Comparison of ENCODE assay signal across 12 cellular contexts in the genomic region with DNA sequence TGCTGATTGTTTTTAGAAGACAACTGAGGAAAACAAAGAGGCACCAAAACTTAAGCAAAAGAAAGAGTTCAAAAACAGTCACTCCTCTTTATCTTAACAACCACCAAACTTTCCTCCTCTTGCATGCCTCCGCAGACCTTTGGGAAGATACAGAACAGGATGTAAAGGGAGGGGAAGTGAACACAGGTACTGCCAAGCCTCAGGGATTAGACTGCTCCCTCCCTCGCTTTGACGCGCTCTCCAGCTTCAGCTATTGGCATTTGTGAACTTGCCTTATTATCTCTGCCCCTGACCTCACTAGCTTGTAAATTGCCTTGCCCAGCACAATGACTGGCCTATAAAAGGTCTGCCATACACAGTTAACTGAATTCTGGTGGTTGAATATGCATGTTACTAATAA. TPM values are rescaled to one million over a fixed set of nuclear protein-coding genes. Genes with fewer than 3 reads are reported as not detected.
DNase-seq lines count a peak whose midpoint lies in the region; ATAC-seq and TF ChIP-seq lines count a peak whose summit lies in the region.
"Had no signal": no experiment of that assay in that cellular context is flagged by ENCODE, and none has a peak within 500 bp of the region (broad histone marks: within the 10 kb centered on the region; RNA-seq: fewer than 3 reads in every experiment).

No MANE protein-coding gene starts in this region.

- no peak for TF ChIP-seq CTCF in upper lobe of left lung (IDR thresholded peaks at IDR 0.05)

- H3K9me3 ChIP-seq in mucosa of stomach (ENCODE audit: control insufficient read depth, low read length), result no peaks in the 10 kb centered on the region
- no peaks in the 10 kb centered on the region for H3K9me3 ChIP-seq in upper lobe of left lung

- no peak overlapping the region for H3K4me3 Mint-ChIP-seq in effector memory CD8-positive, alpha-beta T cell
- H3K4me3 Mint-ChIP-seq: activated CD4-positive, alpha-beta memory T cell treated with anti-CD3 and anti-CD28 coated beads, Interleukin-2, amount 10 ng/mL, durations not matched to agents 7 days and 5 days had no signal

- peak overlapping the region; percentile 40 for H3K9ac ChIP-seq in mucosa of stomach (ENCODE audit: low read length)

- H3K27ac Mint-ChIP-seq in effector memory CD8-positive, alpha-beta T cell, result no peak overlapping the region
- H3K27ac Mint-ChIP-seq: activated CD4-positive, alpha-beta memory T cell treated with anti-CD3 and anti-CD28 coated beads, Interleukin-2, amount 10 ng/mL, durations not matched to agents 7 days and 5 days; IgD-negative memory B cell had no signal

- H3K27ac ChIP-seq in epithelial cell of prostate (peak overlapping the region; percentile 47), upper lobe of left lung (peak overlapping the region; percentile 53 to 77 (median 65))

- H3K4me3 ChIP-seq in mucosa of stomach (ENCODE audit: low read length) (no peak overlapping the region), upper lobe of left lung (no peak overlapping the region)

- WGBS in upper lobe of left lung, 2 donors, result 61 to 62% methylated on average over 4 of the region's 4 CpGs

- no peak for ATAC-seq in upper lobe of left lung (ENCODE audit: low FRiP score in 2 of 2)
- no peak for ATAC-seq in effector memory CD8-positive, alpha-beta T cell (replicated peaks)
- no peak for ATAC-seq in HG03521 (IDR thresholded peaks at IDR 0.05; ENCODE audit: unreplicated experiment)

- no peaks in the 10 kb centered on the region for H3K27me3 ChIP-seq in mucosa of stomach (ENCODE audit: control insufficient read depth, insufficient read depth, low read length)
- H3K27me3 ChIP-seq in upper lobe of left lung, result no peaks in the 10 kb centered on the region

- H3K4me1 ChIP-seq in mucosa of stomach (ENCODE audit: control insufficient read depth, insufficient read depth, low read length) (peaks cover 38% of the 10 kb centered on the region), upper lobe of left lung (peaks cover 27 to 40% (median 34%) of the 10 kb centered on the region in 4 donors)

- H3K36me3 ChIP-seq in mucosa of stomach (ENCODE audit: control insufficient read depth, insufficient read depth, low read length) (no peaks in the 10 kb centered on the region), upper lobe of left lung (no peaks in the 10 kb centered on the region)

- no peak for TF ChIP-seq POLR2A in upper lobe of left lung (IDR thresholded peaks at IDR 0.05)

- H3K27me3 Mint-ChIP-seq in effector memory CD8-positive, alpha-beta T cell, result peaks cover 0 to 20% of the 10 kb centered on the region in 2 donors
- H3K27me3 Mint-ChIP-seq: activated CD4-positive, alpha-beta memory T cell treated with anti-CD3 and anti-CD28 coated beads, Interleukin-2, amount 10 ng/mL, durations not matched to agents 7 days and 5 days; IgD-negative memory B cell had no signal

- no peaks in the 10 kb centered on the region for H3K9me3 Mint-ChIP-seq in effector memory CD8-positive, alpha-beta T cell
- H3K9me3 Mint-ChIP-seq: activated CD4-positive, alpha-beta memory T cell treated with anti-CD3 and anti-CD28 coated beads, Interleukin-2, amount 10 ng/mL, durations not matched to agents 7 days and 5 days; IgD-negative memory B cell had no signal

- peaks cover 3% of the 10 kb centered on the region for H3K36me3 Mint-ChIP-seq in effector memory CD8-positive, alpha-beta T cell (ENCODE audit: insufficient read depth)
- H3K36me3 Mint-ChIP-seq: IgD-negative memory B cell had no signal

- peaks cover 0 to 3% of the 10 kb centered on the region in 2 donors for H3K4me1 Mint-ChIP-seq in effector memory CD8-positive, alpha-beta T cell (ENCODE audit: low read depth in 2 of 2)

- TF ChIP-seq EP300 in upper lobe of left lung (IDR thresholded peaks at IDR 0.05), result no peak

- peak; percentile 46 for DNase-seq in DMS153 (lab: John Stamatoyannopoulos, UW)
- no peak for DNase-seq in DMS153 treated with DMSO at 0.1 percent for 48 hours (lab: John Stamatoyannopoulos, UW; ENCODE audit: unreplicated experiment)
- no peak for DNase-seq in epithelial cell of prostate (ENCODE audit: low read depth, low spot score)
- no peak for DNase-seq in upper lobe of left lung
- no peak for DNase-seq in stimulated activated CD8-positive, alpha-beta memory T cell treated with anti-CD3 and anti-CD28 coated beads, Interleukin-4, amount 100 ng/mL, for 48 hours
- no peak for DNase-seq in effector memory CD8-positive, alpha-beta T cell
- DNase-seq: activated gamma-delta T cell treated with Interleukin-2 at 50 U/mL for 16 hours, NCI-H187 treated with DMSO at 0.1 percent for 48 hours had no signal

RNA-seq across cellular contexts. Expression of a gene that starts 4.8 kb away (rescaled TPM):
- total RNA-seq in upper lobe of left lung, result 100 to 1,000 TPM in 4 of 6 donors, 10 to 100 TPM in 2; 34.5 to 157 (median 125) TPM

RNA-seq across cellular contexts. Expression of a gene that starts 37.1 kb away (rescaled TPM):
- 100 to 1,000 TPM in 5 of 6 donors, 10 to 100 TPM in 1; 82.8 to 205 (median 141) TPM for total RNA-seq in upper lobe of left lung
